Comparison of ENCODE assay signal across 1 cellular context in genomic region chr20:38926142-38926933, GRCh38.
A peak's percentile ranks its signal among the peaks of the same experiment; 100 is the strongest.
TF ChIP-seq lines count a peak whose summit lies in the region.

A gene with protein sequence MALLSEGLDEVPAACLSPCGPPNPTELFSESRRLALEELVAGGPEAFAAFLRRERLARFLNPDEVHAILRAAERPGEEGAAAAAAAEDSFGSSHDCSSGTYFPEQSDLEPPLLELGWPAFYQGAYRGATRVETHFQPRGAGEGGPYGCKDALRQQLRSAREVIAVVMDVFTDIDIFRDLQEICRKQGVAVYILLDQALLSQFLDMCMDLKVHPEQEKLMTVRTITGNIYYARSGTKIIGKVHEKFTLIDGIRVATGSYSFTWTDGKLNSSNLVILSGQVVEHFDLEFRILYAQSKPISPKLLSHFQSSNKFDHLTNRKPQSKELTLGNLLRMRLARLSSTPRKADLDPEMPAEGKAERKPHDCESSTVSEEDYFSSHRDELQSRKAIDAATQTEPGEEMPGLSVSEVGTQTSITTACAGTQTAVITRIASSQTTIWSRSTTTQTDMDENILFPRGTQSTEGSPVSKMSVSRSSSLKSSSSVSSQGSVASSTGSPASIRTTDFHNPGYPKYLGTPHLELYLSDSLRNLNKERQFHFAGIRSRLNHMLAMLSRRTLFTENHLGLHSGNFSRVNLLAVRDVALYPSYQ (plus strand): TSS chr20:38926417. CDS start chr20:38926443, 26 bp downstream.

TF ChIP-seq in K562, 482 proteins besides CTCF, POLR2A, EP300 and RAD21 (continued from another document):
- TF ChIP-seq AFF4 (CRISPR knock-in tag; IDR thresholded peaks at IDR 0.05) (peak; percentile 94), NKRF (IDR thresholded peaks at IDR 0.05; ENCODE audit: borderline replicate concordance) (peak; percentile 80; the same call in 1 of the 2 replicates), SMC3 (conservative IDR thresholded peaks at IDR 0.05; ENCODE audit: insufficient read depth, low read depth, low read length) (peak; percentile 84; the same call in 1 of the 2 replicates), TAF9B (IDR thresholded peaks at IDR 0.05; ENCODE audit: partially characterized antibody) (peak; percentile 61), REST (CRISPR knock-in tag; IDR thresholded peaks at IDR 0.05; ENCODE audit: low read depth) (0 out of 2 replicates have a peak, but pooled peaks have one; percentile 43), SRSF3 (IDR thresholded peaks at IDR 0.05; ENCODE audit: insufficient read depth, low read length) (no peak), HNRNPL (IDR thresholded peaks at IDR 0.05; ENCODE audit: low read depth, low read length) (peak; percentile 86), ZNF224 (CRISPR knock-in tag; IDR thresholded peaks at IDR 0.05) (0 out of 2 replicates have a peak, but pooled peaks have one; percentile 59)
